Comparison of ENCODE assay signal across 8 cellular contexts in the genomic region with DNA sequence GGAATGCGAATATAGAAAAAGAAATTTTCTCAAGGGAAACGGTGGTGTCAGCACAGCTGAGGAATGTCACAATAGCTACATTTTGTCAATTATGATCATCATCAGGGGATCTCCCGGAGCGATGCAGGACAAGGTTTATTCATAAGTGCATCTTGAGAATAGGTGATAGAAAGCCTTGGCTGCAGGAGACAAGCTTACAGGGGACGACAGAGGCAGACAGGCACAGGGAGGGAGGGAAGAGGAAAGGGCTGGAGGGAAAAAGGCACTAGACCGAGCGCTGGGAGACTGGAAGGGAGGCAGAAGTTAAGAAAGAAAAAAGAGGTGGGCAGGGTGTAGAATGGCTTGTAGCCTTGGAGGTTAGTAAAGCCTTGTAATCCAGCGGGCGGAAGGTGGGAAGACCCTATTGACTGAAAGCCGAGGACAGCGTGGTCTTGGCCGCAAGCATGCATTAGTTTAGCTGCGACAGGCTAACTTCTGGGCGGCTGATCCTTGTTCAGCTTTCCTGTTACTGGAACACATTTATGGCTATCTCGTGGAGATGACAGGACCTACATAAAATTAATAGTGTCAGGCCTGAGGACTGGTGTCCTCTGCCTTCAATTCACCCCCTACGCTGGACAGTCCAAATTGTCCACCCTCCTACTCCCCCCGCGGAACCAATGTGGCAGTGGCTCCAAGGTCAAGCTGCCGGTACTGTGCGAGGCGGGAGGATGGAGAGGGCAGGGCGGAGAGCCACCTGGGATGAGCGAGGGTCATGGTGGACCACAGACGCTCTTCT. TPM values are rescaled to one million over a fixed set of nuclear protein-coding genes. Genes with fewer than 3 reads are reported as not detected.
DNase-seq lines count a peak whose midpoint lies in the region; ATAC-seq, FAIRE-seq and TF ChIP-seq lines count a peak whose summit lies in the region.

No MANE protein-coding gene starts in this region.

- 18% methylated on average over 24 of the region's 24 CpGs for WGBS in thymus

- no peaks in the 10 kb centered on the region for H3K9me3 Mint-ChIP-seq in dendritic cell treated with granulocyte-macrophage colony-stimulating factor and Interleukin-4, amounts not matched to agents 40 ng/mL and 50 ng/mL, for 4 days
- H3K9me3 Mint-ChIP-seq in memory B cell = no peaks in the 10 kb centered on the region

- H3K27me3 Mint-ChIP-seq in dendritic cell treated with granulocyte-macrophage colony-stimulating factor and Interleukin-4, amounts not matched to agents 40 ng/mL and 50 ng/mL, for 4 days = peaks cover 66% of the 10 kb centered on the region
- H3K27me3 Mint-ChIP-seq in memory B cell = peaks cover 23% of the 10 kb centered on the region

- ATAC-seq in memory B cell (ENCODE audit: low read depth) (no peak), HG03139 (IDR thresholded peaks at IDR 0.05; ENCODE audit: unreplicated experiment) (no peak)

- intact Hi-C loops in dendritic cell treated with granulocyte-macrophage colony-stimulating factor and Interleukin-4, amounts not matched to agents 40 ng/mL and 50 ng/mL, for 4 days (cut with micrococcal nuclease) = no loop called here

- FAIRE-seq in GM12892 (lab: Jason Lieb, UNC) = no peak

- H3K4me3 ChIP-seq in BE2C (ENCODE audit: low read depth, low read length) = peak overlapping the region; percentile 75
- H3K4me3 ChIP-seq in thymus (ENCODE audit: low read length) = peak overlapping the region; percentile 78

- peak overlapping the region; percentile 74 for H3K4me3 Mint-ChIP-seq in dendritic cell treated with granulocyte-macrophage colony-stimulating factor and Interleukin-4, amounts not matched to agents 40 ng/mL and 50 ng/mL, for 4 days
- H3K4me3 Mint-ChIP-seq in memory B cell = peak overlapping the region; percentile 87

- H3K9me3 ChIP-seq in BE2C (no peaks in the 10 kb centered on the region), thymus (ENCODE audit: control insufficient read depth) (no peaks in the 10 kb centered on the region)

- H3K36me3 Mint-ChIP-seq in dendritic cell treated with granulocyte-macrophage colony-stimulating factor and Interleukin-4, amounts not matched to agents 40 ng/mL and 50 ng/mL, for 4 days (ENCODE audit: low read depth) = peaks cover 9% of the 10 kb centered on the region
- H3K36me3 Mint-ChIP-seq in memory B cell = peaks cover 3% of the 10 kb centered on the region

- peak overlapping the region; percentile 51 for H3K27ac Mint-ChIP-seq in dendritic cell treated with granulocyte-macrophage colony-stimulating factor and Interleukin-4, amounts not matched to agents 40 ng/mL and 50 ng/mL, for 4 days
- H3K27ac Mint-ChIP-seq in memory B cell = peak overlapping the region; percentile 22

- no peak for TF ChIP-seq POLR2A in GM12892 (IDR thresholded peaks at IDR 0.05; ENCODE audit: low read depth, low read length)

- peaks cover 26% of the 10 kb centered on the region for H3K4me1 Mint-ChIP-seq in dendritic cell treated with granulocyte-macrophage colony-stimulating factor and Interleukin-4, amounts not matched to agents 40 ng/mL and 50 ng/mL, for 4 days (ENCODE audit: low read depth)
- H3K4me1 Mint-ChIP-seq in memory B cell = peaks cover 23% of the 10 kb centered on the region

- H3K27ac ChIP-seq in thymus (ENCODE audit: low read depth) = no peak overlapping the region

- DNase-seq in BE2C (no peak), NCI-H69 (lab: John Stamatoyannopoulos, UW) (peak; percentile 47), memory B cell (ENCODE audit: low spot score in 2 of 2) (no peak), GM12892 (ENCODE audit: insufficient read length) (no peak)
- DNase-seq in activated effector memory CD4-positive, alpha-beta T cell treated with anti-CD3 and anti-CD28 coated beads, Interleukin-2, amount 50 U/mL, for 16 hours = no peak

- no peak for TF ChIP-seq CTCF in BE2C (IDR thresholded peaks at IDR 0.05; ENCODE audit: low read depth, low read length)

- H3K27me3 ChIP-seq in BE2C (peaks cover 47% of the 10 kb centered on the region), thymus (ENCODE audit: control insufficient read depth, insufficient read depth) (peaks cover 31% of the 10 kb centered on the region)

- no peaks in the 10 kb centered on the region for H3K36me3 ChIP-seq in BE2C
- H3K36me3 ChIP-seq in thymus (ENCODE audit: control insufficient read depth, insufficient read depth) = no peaks in the 10 kb centered on the region

- H3K4me1 ChIP-seq in BE2C (no peaks in the 10 kb centered on the region; the same call in 1 of the 2 replicates), thymus (ENCODE audit: control insufficient read depth, insufficient read depth, low read length) (peaks cover 7% of the 10 kb centered on the region)

RNA-seq across cellular contexts. Expression of a gene that starts 1.5 kb away (rescaled TPM):
- 2.8 TPM for polyA plus RNA-seq in BE2C (2012; ENCODE audit: insufficient read depth, insufficient read length, low read depth)
- polyA plus RNA-seq in thymus = 1.8 TPM
- polyA plus RNA-seq in GM12892 (2012; ENCODE audit: missing spikeins) = not detected
